Comparison of ENCODE assay signal across 34 cellular contexts in genomic region chr2:166519391-166519962, GRCh38. TPM values are rescaled to one million over a fixed set of nuclear protein-coding genes. Genes with fewer than 3 reads are reported as not detected.
DNase-seq lines count a peak whose midpoint lies in the region; ATAC-seq, FAIRE-seq and TF ChIP-seq lines count a peak whose summit lies in the region.
"Had no signal": no experiment of that assay in that cellular context is flagged by ENCODE, and none has a peak within 500 bp of the region (broad histone marks: within the 10 kb centered on the region; RNA-seq: fewer than 3 reads in every experiment).

No MANE protein-coding gene starts in this region.

- no peaks in the 10 kb centered on the region for H3K4me1 ChIP-seq in HepG2 (ENCODE audit: insufficient read depth, low read length)
- H3K4me1 ChIP-seq in right lobe of liver: no peaks in the 10 kb centered on the region
- peaks cover 16% of the 10 kb centered on the region for H3K4me1 ChIP-seq in left ventricle myocardium inferior
- H3K4me1 ChIP-seq in neural progenitor cell: peaks cover 10% of the 10 kb centered on the region
- H3K4me1 ChIP-seq: uterus had no signal

- H3K27ac Mint-ChIP-seq in neural progenitor cell: no peak overlapping the region
- H3K27ac Mint-ChIP-seq: activated CD4-positive, alpha-beta memory T cell treated with anti-CD3 and anti-CD28 coated beads, Interleukin-2, amount 10 ng/mL, durations not matched to agents 7 days and 5 days; activated naive CD4-positive, alpha-beta T cell treated with anti-CD3 and anti-CD28 coated beads, Interleukin-2, amount 50 U/mL, for 24 hours; brain; CD4-positive, alpha-beta T cell had no signal

- no peaks in the 10 kb centered on the region for H3K4me1 Mint-ChIP-seq in neural progenitor cell
- H3K4me1 Mint-ChIP-seq: activated CD4-positive, alpha-beta memory T cell treated with anti-CD3 and anti-CD28 coated beads, Interleukin-2, amount 10 ng/mL, durations not matched to agents 7 days and 5 days; activated naive CD4-positive, alpha-beta T cell treated with anti-CD3 and anti-CD28 coated beads, Interleukin-2, amount 50 U/mL, for 24 hours; brain; naive thymus-derived CD8-positive, alpha-beta T cell had no signal

- H3K9ac ChIP-seq in HepG2 (ENCODE audit: insufficient read depth, low read depth, low read length): no peak overlapping the region
- no peak overlapping the region for H3K9ac ChIP-seq in neural progenitor cell

- in situ Hi-C loops in HepG2 (cut with HindIII; ENCODE audit: extremely low pct_ligation_motif_present, low pct_unique_long_range_greater_than_20kb): no loop called here

- no peaks in the 10 kb centered on the region for H3K9me3 ChIP-seq in HepG2 (ENCODE audit: low read length)
- no peaks in the 10 kb centered on the region for H3K9me3 ChIP-seq in right lobe of liver
- no peaks in the 10 kb centered on the region for H3K9me3 ChIP-seq in left ventricle myocardium inferior (replicated peaks)
- no peaks in the 10 kb centered on the region for H3K9me3 ChIP-seq in neural progenitor cell (ENCODE audit: low read depth)
- H3K9me3 ChIP-seq: uterus had no signal

- TF ChIP-seq CTCF in HepG2 (CRISPR knock-in tag; IDR thresholded peaks at IDR 0.05) (no peak), right lobe of liver (IDR thresholded peaks at IDR 0.05) (no peak), left ventricle myocardium inferior (IDR thresholded peaks at IDR 0.05; ENCODE audit: borderline replicate concordance) (no peak), neural progenitor cell (IDR thresholded peaks at IDR 0.05) (no peak), foreskin fibroblast (IDR thresholded peaks at IDR 0.05; ENCODE audit: low read depth, low read length) (no peak)

- H3K79me2 ChIP-seq in HepG2 (ENCODE audit: insufficient read depth, low read length) (no peaks in the 10 kb centered on the region), neural progenitor cell (ENCODE audit: low read depth) (no peaks in the 10 kb centered on the region)

- intact Hi-C loops in HepG2 (cut with micrococcal nuclease; ENCODE audit: unreplicated experiment) (loop anchor here (5.0 kb wide), 1 partner anchor 102 kb away; no protein-coding TSS in a partner anchor), right lobe of liver (cut with DNase I) (no loop called here), left ventricle myocardium inferior (cut with micrococcal nuclease) (loop anchor here (10.0 kb wide), 1 partner anchor 95 kb away; no protein-coding TSS in a partner anchor)

- no peaks in the 10 kb centered on the region for H3K36me3 ChIP-seq in HepG2 (replicated peaks in 1 of 2; ENCODE audit: control insufficient read depth in 1 of 2, insufficient read depth in 2 of 2, low read length in 2 of 2)
- no peaks in the 10 kb centered on the region for H3K36me3 ChIP-seq in right lobe of liver
- no peaks in the 10 kb centered on the region for H3K36me3 ChIP-seq in left ventricle myocardium inferior
- no peaks in the 10 kb centered on the region for H3K36me3 ChIP-seq in neural progenitor cell
- H3K36me3 ChIP-seq: uterus had no signal

- TF ChIP-seq POLR2A in HepG2 (IDR thresholded peaks at IDR 0.05; ENCODE audit: insufficient read depth in 1 of 2, low read depth in 2 of 2, low read length in 2 of 2): no peak
- no peak for TF ChIP-seq POLR2A in right lobe of liver (IDR thresholded peaks at IDR 0.05)

- DNase-seq in HepG2 (ENCODE audit: low spot score) (no peak), right lobe of liver (no peak), left ventricle myocardium inferior (no peak), neural progenitor cell (ENCODE audit: low spot score) (peak; percentile 11), foreskin fibroblast (no peak), ecto neural progenitor cell (ENCODE audit: low spot score) (no peak)
- DNase-seq in stimulated activated CD4-positive, alpha-beta T cell treated with anti-CD3 and anti-CD28 coated beads, Interleukin-2, amount 100 ng/mL, for 24 hours: no peak
- DNase-seq: activated CD4-positive, alpha-beta memory T cell treated with anti-CD3 and anti-CD28 coated beads, Interleukin-2, amount 10 ng/mL, durations not matched to agents 7 days and 5 days; activated CD8-positive, alpha-beta memory T cell treated with anti-CD3 and anti-CD28 coated beads, Interleukin-2, amount 50 U/mL, for 48 hours; AML-193; amniotic stem cell; CD4-positive, alpha-beta T cell; DMS79 treated with DMSO at 0.1 percent for 48 hours; effector CD4-positive, alpha-beta T cell; GDM1; midbrain; naive thymus-derived CD8-positive, alpha-beta T cell; NCI-H1105; NCI-H187 treated with DMSO at 0.1 percent for 48 hours; NCI-H2171; NCI-H524; occipital lobe; SIG-M5; small intestine; stimulated activated naive CD8-positive, alpha-beta T cell treated with anti-CD3 and anti-CD28 coated beads, Interleukin-15, Interleukin-2, amounts not matched to agents 100 U/mL and 50 U/mL, for 24 hours; SW 1271; uterus had no signal

- TF ChIP-seq EP300 in HepG2 (IDR thresholded peaks at IDR 0.05; ENCODE audit: low read depth in 2 of 2, low read length in 2 of 2) (no peak), HepG2 (CRISPR knock-in tag; IDR thresholded peaks at IDR 0.05; ENCODE audit: borderline replicate concordance) (no peak)

- no peak for FAIRE-seq in HepG2 (lab: Jason Lieb, UNC)
- FAIRE-seq: A204.1, islet of Langerhans, small intestine had no signal

- ATAC-seq in HepG2 (0 out of 3 replicates have a peak, but pooled peaks have one; percentile 26), right lobe of liver (no peak), HG02884 (IDR thresholded peaks at IDR 0.05; ENCODE audit: unreplicated experiment) (no peak)
- ATAC-seq: naive thymus-derived CD8-positive, alpha-beta T cell; stimulated activated naive CD8-positive, alpha-beta T cell treated with anti-CD3 and anti-CD28 coated beads, Interleukin-15, Interleukin-2, amounts not matched to agents 100 U/mL and 50 U/mL, for 24 hours had no signal

- POLR2A ChIA-PET in HepG2 (lab: Yijun Ruan, JAX): no interaction called here

- CTCF ChIA-PET in HepG2 (lab: Yijun Ruan, JAX; ENCODE audit: low intra/inter-chr PET ratio, low total read pairs): no interaction called here

- H2AFZ ChIP-seq in HepG2 (ENCODE audit: low read length): no peak overlapping the region
- H2AFZ ChIP-seq in neural progenitor cell (replicated peaks): peak overlapping the region; percentile 89

- 23% methylated on average over 10 of the region's 10 CpGs for WGBS in HepG2 (ENCODE audit: low lambda C conversion rate)
- WGBS in right lobe of liver (ENCODE audit: insufficient coverage, low coverage, low lambda C conversion rate, missing lambda C conversion rate): 49% methylated on average over 10 of the region's 10 CpGs

- H4K20me1 ChIP-seq in HepG2 (ENCODE audit: insufficient read depth, low read length) (no peaks in the 10 kb centered on the region), neural progenitor cell (ENCODE audit: low read depth) (no peaks in the 10 kb centered on the region)

- no peaks in the 10 kb centered on the region for H3F3A ChIP-seq in neural progenitor cell (ENCODE audit: low read depth)

- no peak overlapping the region for H3K4me2 ChIP-seq in HepG2 (ENCODE audit: low read depth, low read length)
- no peak overlapping the region for H3K4me2 ChIP-seq in neural progenitor cell

- no TSS peak for BruUV-seq in HepG2 (replicated peaks; lab: Mats Ljungman, UMichigan)

- H3K27me3 ChIP-seq in HepG2 (ENCODE audit: control insufficient read depth in 1 of 2, insufficient read depth in 2 of 2, low read length in 2 of 2): no peaks in the 10 kb centered on the region
- no peaks in the 10 kb centered on the region for H3K27me3 ChIP-seq in right lobe of liver
- H3K27me3 ChIP-seq in left ventricle myocardium inferior (ENCODE audit: low read depth): no peaks in the 10 kb centered on the region
- no peaks in the 10 kb centered on the region for H3K27me3 ChIP-seq in neural progenitor cell
- H3K27me3 ChIP-seq: uterus had no signal

- H3K27me3 Mint-ChIP-seq in neural progenitor cell (ENCODE audit: insufficient read depth, low read depth): no peaks in the 10 kb centered on the region
- H3K27me3 Mint-ChIP-seq: activated CD4-positive, alpha-beta memory T cell treated with anti-CD3 and anti-CD28 coated beads, Interleukin-2, amount 10 ng/mL, durations not matched to agents 7 days and 5 days; brain; CD4-positive, alpha-beta T cell had no signal

- H3K4me3 Mint-ChIP-seq in neural progenitor cell: no peak overlapping the region
- H3K4me3 Mint-ChIP-seq: activated CD4-positive, alpha-beta memory T cell treated with anti-CD3 and anti-CD28 coated beads, Interleukin-2, amount 10 ng/mL, durations not matched to agents 7 days and 5 days; activated naive CD4-positive, alpha-beta T cell treated with anti-CD3 and anti-CD28 coated beads, Interleukin-2, amount 50 U/mL, for 24 hours; brain; CD4-positive, alpha-beta T cell had no signal

- no peaks in the 10 kb centered on the region for H3K36me3 Mint-ChIP-seq in neural progenitor cell
- H3K36me3 Mint-ChIP-seq: activated naive CD4-positive, alpha-beta T cell treated with anti-CD3 and anti-CD28 coated beads, Interleukin-2, amount 50 U/mL, for 24 hours; brain; naive thymus-derived CD8-positive, alpha-beta T cell had no signal

- TF ChIP-seq RAD21 in HepG2 (CRISPR knock-in tag; IDR thresholded peaks at IDR 0.05): no peak

- no peak overlapping the region for H3K4me3 ChIP-seq in HepG2 (replicated peaks in 1 of 3; ENCODE audit: insufficient read depth in 1 of 3, low read depth in 2 of 3, low read length in 3 of 3)
- H3K4me3 ChIP-seq in right lobe of liver: no peak overlapping the region
- H3K4me3 ChIP-seq in left ventricle myocardium inferior: peak overlapping the region; percentile 55
- no peak overlapping the region for H3K4me3 ChIP-seq in neural progenitor cell
- no peak overlapping the region for H3K4me3 ChIP-seq in foreskin fibroblast (ENCODE audit: low read depth in 1 of 2, low read length in 2 of 2)
- H3K4me3 ChIP-seq: uterus had no signal

- H3K27ac ChIP-seq in HepG2 (ENCODE audit: extremely low read length, insufficient read depth, low read length) (no peak overlapping the region), right lobe of liver (no peak overlapping the region), left ventricle myocardium inferior (replicated peaks) (peak overlapping the region; percentile 23), neural progenitor cell (no peak overlapping the region)
- H3K27ac ChIP-seq: epithelial cell of prostate, uterus had no signal

- no peaks in the 10 kb centered on the region for H3K9me3 Mint-ChIP-seq in neural progenitor cell
- H3K9me3 Mint-ChIP-seq: activated CD4-positive, alpha-beta memory T cell treated with anti-CD3 and anti-CD28 coated beads, Interleukin-2, amount 10 ng/mL, durations not matched to agents 7 days and 5 days; activated naive CD4-positive, alpha-beta T cell treated with anti-CD3 and anti-CD28 coated beads, Interleukin-2, amount 50 U/mL, for 24 hours; brain; CD4-positive, alpha-beta T cell; naive thymus-derived CD8-positive, alpha-beta T cell had no signal

RNA-seq across cellular contexts. Expression of gene SCN7A, which starts 25.4 kb away (rescaled TPM):
- total RNA-seq in HepG2 (2016; rRNA removed; fragmentation: Illumina TruSeq; extraction: Trizol): not detected in 2 replicates
- total RNA-seq in HepG2 (2016; cell fraction: cytosol; rRNA removed; fragmentation: Illumina TruSeq; extraction: Trizol; ENCODE audit: low read depth): not detected in 2 replicates
- total RNA-seq in HepG2 (2016; cell fraction: insoluble cytoplasmic fraction; rRNA removed; fragmentation: Illumina TruSeq; extraction: Trizol): 0.02 TPM in 1 of 2 replicates, not detected in the other
- not detected in 2 replicates for total RNA-seq in HepG2 (2016; cell fraction: membrane; rRNA removed; fragmentation: Illumina TruSeq; extraction: Trizol)
- total RNA-seq in HepG2 (2016; cell fraction: nucleus; rRNA removed; fragmentation: Illumina TruSeq; extraction: Trizol): not detected in 2 replicates
- 0.01 TPM in 2 replicates for polyA plus RNA-seq in HepG2 (2011; rRNA removed)
- polyA plus RNA-seq in HepG2 (2011; cell fraction: cytosol; rRNA removed): not detected in 2 replicates
- polyA plus RNA-seq in HepG2 (2011; cell fraction: nucleus; rRNA removed): 0.05 TPM in 1 of 2 replicates, not detected in the other
- not detected in 2 replicates for polyA plus RNA-seq in HepG2 (2012)
- polyA plus RNA-seq in HepG2 (2016; cell fraction: cytosol; fragmentation: Illumina TruSeq; extraction: Trizol; ENCODE audit: low read depth): not detected in 2 replicates
- not detected in 2 replicates for polyA plus RNA-seq in HepG2 (2016; cell fraction: insoluble cytoplasmic fraction; fragmentation: Illumina TruSeq; extraction: Trizol; ENCODE audit: low read depth)
- polyA plus RNA-seq in HepG2 (2016; cell fraction: membrane; fragmentation: Illumina TruSeq; extraction: Trizol; ENCODE audit: low read depth): not detected in 2 replicates
- not detected in 2 replicates for polyA plus RNA-seq in HepG2 (2016; cell fraction: nucleus; fragmentation: Illumina TruSeq; extraction: Trizol; ENCODE audit: insufficient read depth, low read depth)
- polyA minus RNA-seq in HepG2 (2011; rRNA and poly(A)+ RNA removed; ENCODE audit: low replicate concordance): not detected in 2 replicates
- polyA minus RNA-seq in HepG2 (2011; cell fraction: cytosol; rRNA and poly(A)+ RNA removed): not detected in 2 replicates
- not detected in 2 replicates for polyA minus RNA-seq in HepG2 (2011; cell fraction: nucleus; rRNA and poly(A)+ RNA removed)
- total RNA-seq in right lobe of liver: 1 to 10 TPM in 3 of 6 experiments, under 1 TPM in 3; 0.27 to 4.2 (median 1.2) TPM
- total RNA-seq in left ventricle myocardium inferior: 22.3 TPM
- 0.81 and 1.0 TPM in 2 replicates for total RNA-seq in neural progenitor cell (ENCODE audit: low replicate concordance)
- total RNA-seq: activated CD4-positive, alpha-beta memory T cell treated with anti-CD3 and anti-CD28 coated beads, Interleukin-2, amount 10 ng/mL, durations not matched to agents 7 days and 5 days; CD4-positive, alpha-beta T cell; M059J; naive thymus-derived CD8-positive, alpha-beta T cell had no signal
- polyA plus RNA-seq: naive thymus-derived CD8-positive, alpha-beta T cell had no signal

Comparison
In these comparisons a context has a peak if more than half of its experiments do, and no peak if none do; other contexts are left out.
1. intact Hi-C loops: an anchor here in HepG2 (5.0 kb wide) and left ventricle myocardium inferior (10.0 kb wide); none called in right lobe of liver.